In the genomic region with DNA sequence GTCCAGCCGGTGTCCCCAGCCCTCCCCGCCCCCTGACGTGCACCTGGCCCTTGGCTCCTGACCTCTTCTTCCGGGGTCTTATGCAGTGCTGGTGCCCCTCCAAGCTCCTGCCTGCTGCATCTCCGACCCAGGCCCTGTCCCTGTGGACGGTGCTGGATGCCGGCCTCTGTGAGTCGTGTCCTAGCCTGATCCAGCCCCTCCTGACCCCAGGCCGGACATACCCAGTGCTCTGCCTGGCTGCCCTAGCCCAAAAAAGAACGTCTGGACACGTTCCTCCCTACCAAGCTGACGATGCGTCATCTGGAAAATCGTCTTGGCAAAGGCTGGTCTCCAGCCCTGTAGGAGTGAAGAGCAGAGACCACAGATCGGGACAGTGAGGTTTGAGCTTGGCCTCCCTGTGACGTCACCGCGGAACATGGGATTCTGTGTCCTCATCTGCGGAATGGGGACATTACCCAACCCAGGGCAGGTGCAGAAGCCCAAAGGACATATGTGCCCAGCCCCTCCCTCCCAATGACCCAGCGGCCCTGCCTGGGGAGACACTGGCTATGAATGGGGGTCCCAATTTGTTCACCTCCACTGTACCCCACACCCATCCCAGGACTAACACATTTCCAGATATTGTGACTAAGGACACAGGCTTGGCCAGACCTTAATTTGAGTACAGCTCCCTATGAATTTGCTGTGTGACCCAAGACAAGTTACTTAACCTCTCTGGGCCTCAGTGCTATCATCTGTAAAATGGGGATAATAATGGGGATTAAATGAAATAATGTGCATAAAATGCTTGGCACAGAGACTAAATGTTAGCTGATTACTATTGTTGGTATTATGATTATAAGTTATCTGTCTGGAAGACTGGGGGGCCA, we compare ENCODE assay signal across 23 cellular contexts. TPM values are rescaled to one million over a fixed set of nuclear protein-coding genes. Genes with fewer than 3 reads are reported as not detected.
DNase-seq lines count a peak whose midpoint lies in the region; ATAC-seq and TF ChIP-seq lines count a peak whose summit lies in the region.
"Had no signal": no experiment of that assay in that cellular context is flagged by ENCODE, and none has a peak within 500 bp of the region (broad histone marks: within the 10 kb centered on the region; RNA-seq: fewer than 3 reads in every experiment).

No MANE protein-coding gene starts in this region.

- H3K27me3 Mint-ChIP-seq in immature natural killer cell (ENCODE audit: low read depth in 3 of 3) = peaks cover 3 to 4% (median 4%) of the 10 kb centered on the region in 3 donors
- H3K27me3 Mint-ChIP-seq in stimulated activated naive B cell treated with anti-CD40 and anti-IgM and Interleukin-4, amounts not matched to agents 10 μg/mL and 1 μg/mL and 100 μg/mL, for 72 hours = peaks cover 13 to 16% of the 10 kb centered on the region in 2 donors

- CTCF ChIA-PET in Panc1 (lab: Charles Lee) = no interaction called here

- H3K4me1 ChIP-seq in Panc1 (ENCODE audit: control insufficient read depth, insufficient read depth, low read length) (no peaks in the 10 kb centered on the region), aorta (ENCODE audit: control insufficient read depth in 1 of 2, insufficient read depth in 2 of 2, low read length in 2 of 2) (no peaks in the 10 kb centered on the region)
- H3K4me1 ChIP-seq: upper lobe of left lung had no signal

- H3K4me1 Mint-ChIP-seq in immature natural killer cell = peaks cover 48 to 50% of the 10 kb centered on the region in 2 donors
- H3K4me1 Mint-ChIP-seq in stimulated activated naive B cell treated with anti-CD40 and anti-IgM and Interleukin-4, amounts not matched to agents 10 μg/mL and 1 μg/mL and 100 μg/mL, for 72 hours = peaks cover 2 to 5% of the 10 kb centered on the region in 2 donors

- TF ChIP-seq CTCF in Panc1 (IDR thresholded peaks at IDR 0.05) = no peak

- intact Hi-C loops in Panc1 (cut with micrococcal nuclease; ENCODE audit: unreplicated experiment) = loop anchor here (10.0 kb wide), 1 partner anchor 92 kb away; no protein-coding TSS in a partner anchor
- intact Hi-C loops in aorta (cut with DNase I) = no loop called here

- peak overlapping the region in 5 of 6 donors; percentile 21 to 62 (median 46) for H3K27ac Mint-ChIP-seq in immature natural killer cell
- H3K27ac Mint-ChIP-seq in stimulated activated naive B cell treated with anti-CD40 and anti-IgM and Interleukin-4, amounts not matched to agents 10 μg/mL and 1 μg/mL and 100 μg/mL, for 72 hours = no peak overlapping the region
- H3K27ac Mint-ChIP-seq: effector memory CD8-positive, alpha-beta T cell; progenitor cell of endocrine pancreas; T-helper 1 cell treated with Interleukin-12 subunit alpha and Interleukin-12 subunit beta and Interleukin-4 antibody, amounts not matched to agents 30 μg/mL and 1 μg/mL, for 36 hours had no signal

- no TSS peak for BruUV-seq in Panc1 (replicated peaks; lab: Mats Ljungman, UMichigan)

- H3K36me3 ChIP-seq in Panc1 (ENCODE audit: control insufficient read depth, insufficient read depth, low read length) (no peaks in the 10 kb centered on the region), aorta (ENCODE audit: control insufficient read depth in 1 of 2, insufficient read depth in 2 of 2, low read length in 1 of 2) (no peaks in the 10 kb centered on the region)
- H3K36me3 ChIP-seq: heart left ventricle, upper lobe of left lung had no signal

- 59 to 64% methylated on average over 20 of the region's 20 CpGs for WGBS in aorta, 2 donors

- no peaks in the 10 kb centered on the region for H3K36me3 Mint-ChIP-seq in immature natural killer cell
- H3K36me3 Mint-ChIP-seq in stimulated activated naive B cell treated with anti-CD40 and anti-IgM and Interleukin-4, amounts not matched to agents 10 μg/mL and 1 μg/mL and 100 μg/mL, for 72 hours = no peaks in the 10 kb centered on the region

- in situ Hi-C loops in Panc1 (cut with HindIII; ENCODE audit: low pct_unique_long_range_greater_than_20kb, low sequenced_read_pairs) = no loop called here

- peak; percentile 50 for DNase-seq in activated effector memory CD4-positive, alpha-beta T cell treated with anti-CD3 and anti-CD28 coated beads, Interleukin-2, amount 50 U/mL, for 16 hours
- DNase-seq in activated effector memory CD4-positive, alpha-beta T cell treated with Interleukin-2 at 50 U/mL for 16 hours = no peak
- DNase-seq in Panc1 (ENCODE audit: low read depth, low spot score) (no peak), immature natural killer cell (no peak), aorta (peak in 1 of 2 donors; percentile 56), NCI-H2107 (lab: John Stamatoyannopoulos, UW) (no peak), NCI-H146 treated with DMSO at 0.1 percent for 48 hours (lab: John Stamatoyannopoulos, UW; ENCODE audit: unreplicated experiment) (no peak)
- no peak for DNase-seq in stimulated activated naive B cell treated with anti-CD40 and anti-IgM and Interleukin-4, amounts not matched to agents 10 μg/mL and 1 μg/mL and 100 μg/mL, for 72 hours
- DNase-seq: activated CD4-positive, alpha-beta T cell treated with anti-CD3 and anti-CD28 coated beads, Interleukin-2, amount 50 U/mL, for 4 hours; activated naive CD4-positive, alpha-beta T cell treated with anti-CD3 and anti-CD28 coated beads, Interleukin-2, amount 50 U/mL, for 16 hours; cerebellar nuclear complex; DMS153; effector memory CD8-positive, alpha-beta T cell; heart left ventricle; NCI-H1105 treated with DMSO at 0.1 percent for 48 hours; NCI-H2171; SIG-M5; small intestine; stimulated activated CD4-positive, alpha-beta T cell treated with anti-CD3 and anti-CD28 coated beads, Interleukin-4, amount 100 ng/mL, for 1 hour; upper lobe of left lung had no signal

- H3K27ac ChIP-seq in Panc1 (ENCODE audit: low read length) (no peak overlapping the region), aorta (ENCODE audit: low read depth in 1 of 2, low read length in 2 of 2) (no peak overlapping the region)
- H3K27ac ChIP-seq: heart left ventricle, upper lobe of left lung had no signal

- H3K4me3 ChIP-seq in Panc1 (ENCODE audit: low read depth in 2 of 2, low read length in 2 of 2) (no peak overlapping the region), aorta (ENCODE audit: low read length in 2 of 2) (no peak overlapping the region)
- H3K4me3 ChIP-seq: heart left ventricle, upper lobe of left lung had no signal

- H3K9me3 Mint-ChIP-seq in immature natural killer cell = no peaks in the 10 kb centered on the region
- peaks cover 2 to 4% of the 10 kb centered on the region in 2 donors for H3K9me3 Mint-ChIP-seq in stimulated activated naive B cell treated with anti-CD40 and anti-IgM and Interleukin-4, amounts not matched to agents 10 μg/mL and 1 μg/mL and 100 μg/mL, for 72 hours
- H3K9me3 Mint-ChIP-seq: effector memory CD8-positive, alpha-beta T cell; T-helper 1 cell treated with Interleukin-12 subunit alpha and Interleukin-12 subunit beta and Interleukin-4 antibody, amounts not matched to agents 30 μg/mL and 1 μg/mL, for 36 hours had no signal

- ATAC-seq in Panc1 = 0 out of 2 replicates have a peak, but pooled peaks have one; percentile 5
- peak; percentile 16 for ATAC-seq in aorta (ENCODE audit: low FRiP score)
- no peak for ATAC-seq in stimulated activated naive B cell treated with anti-CD40 and anti-IgM and Interleukin-4, amounts not matched to agents 10 μg/mL and 1 μg/mL and 100 μg/mL, for 72 hours (replicated peaks)
- ATAC-seq: effector memory CD8-positive, alpha-beta T cell; heart left ventricle had no signal

- POLR2A ChIA-PET in Panc1 (lab: Charles Lee) = no interaction called here

- no peaks in the 10 kb centered on the region for H3K27me3 ChIP-seq in Panc1 (ENCODE audit: control insufficient read depth, insufficient read depth, low read length)
- no peaks in the 10 kb centered on the region for H3K27me3 ChIP-seq in aorta (ENCODE audit: control insufficient read depth in 1 of 2, insufficient read depth in 2 of 2, low read length in 1 of 2)
- H3K27me3 ChIP-seq: upper lobe of left lung had no signal

- no peaks in the 10 kb centered on the region for H3K9me3 ChIP-seq in Panc1 (ENCODE audit: control insufficient read depth, insufficient read depth, low read depth, low read length)
- no peaks in the 10 kb centered on the region for H3K9me3 ChIP-seq in aorta (ENCODE audit: control insufficient read depth, low read length)
- H3K9me3 ChIP-seq: heart left ventricle, upper lobe of left lung had no signal

- H3K4me3 Mint-ChIP-seq in immature natural killer cell = no peak overlapping the region
- H3K4me3 Mint-ChIP-seq in stimulated activated naive B cell treated with anti-CD40 and anti-IgM and Interleukin-4, amounts not matched to agents 10 μg/mL and 1 μg/mL and 100 μg/mL, for 72 hours = no peak overlapping the region
- H3K4me3 Mint-ChIP-seq: effector memory CD8-positive, alpha-beta T cell; T-helper 1 cell treated with Interleukin-12 subunit alpha and Interleukin-12 subunit beta and Interleukin-4 antibody, amounts not matched to agents 30 μg/mL and 1 μg/mL, for 36 hours had no signal

RNA-seq across cellular contexts. Expression of a gene that starts 51.0 kb away (rescaled TPM):
- total RNA-seq in Panc1 (2021; ENCODE audit: unreplicated experiment) (0.23 TPM), aorta (1 to 10 TPM in 1 of 2 donors, under 1 TPM in 1; 0.58 to 1.3 TPM)
- not detected for polyA plus RNA-seq in Panc1 (2012; ENCODE audit: insufficient read length)
- polyA plus RNA-seq in immature natural killer cell (1 to 10 TPM in 2 of 3 donors, under 1 TPM in 1; 0.75 to 3.1 (median 1.0) TPM), aorta (under 1 TPM in 1 of 2 donors, not detected in 1; 0.13 TPM)
- total RNA-seq: OCI-LY7 had no signal

Comparison
In these comparisons a context has a peak if more than half of its experiments do, and no peak if none do; other contexts are left out.
1. ATAC-seq: peak in Panc1 (single experiment) and aorta (single experiment); none in stimulated activated naive B cell treated with anti-CD40 and anti-IgM and Interleukin-4, amounts not matched to agents 10 μg/mL and 1 μg/mL and 100 μg/mL, for 72 hours (0 of 2).